In the genomic region with DNA sequence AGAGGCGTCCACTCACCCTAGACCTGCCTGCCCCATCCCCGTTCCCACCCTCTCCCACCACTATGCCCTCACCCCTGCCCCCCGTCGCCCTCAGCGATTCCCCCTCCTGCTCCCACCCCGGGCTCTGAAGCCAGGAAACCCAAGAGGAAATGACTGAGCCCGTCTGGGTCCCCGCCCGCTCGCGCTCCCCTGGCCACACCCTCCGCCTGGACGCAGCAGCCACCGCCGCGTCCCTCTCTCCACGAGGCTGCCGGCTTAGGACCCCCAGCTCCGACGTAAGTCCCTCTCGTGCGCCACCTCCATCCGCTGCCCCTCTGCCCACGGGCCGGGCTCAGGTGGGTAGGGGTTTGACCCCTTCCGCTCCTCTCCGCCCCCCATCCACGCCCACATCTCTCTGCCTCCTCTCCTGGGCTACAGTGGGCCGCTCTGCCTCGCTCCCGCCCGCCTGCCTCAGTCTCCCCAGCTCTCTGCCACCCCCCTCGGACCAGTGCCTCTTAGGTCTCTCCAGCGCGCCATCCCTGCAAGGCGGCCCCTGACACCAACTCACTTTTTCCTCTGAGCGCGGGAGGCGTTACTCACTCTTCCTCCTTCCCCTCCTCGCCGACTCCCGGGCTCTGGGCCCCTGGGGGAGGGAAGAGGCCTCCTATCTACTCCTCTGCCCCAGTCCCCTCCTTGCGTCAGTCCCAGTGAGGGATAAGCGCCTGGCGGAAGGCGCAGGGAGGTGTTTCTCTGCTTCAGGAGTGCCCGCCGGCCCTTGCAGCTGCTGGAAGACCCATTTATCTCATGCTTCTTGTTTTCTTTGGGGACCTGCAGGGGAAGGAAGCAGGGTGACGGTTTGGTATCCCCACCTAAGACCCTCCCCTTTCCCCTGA, we compare ENCODE assay signal across 8 cellular contexts. TPM values are rescaled to one million over a fixed set of nuclear protein-coding genes. Genes with fewer than 3 reads are reported as not detected.
A peak's percentile ranks its signal among the peaks of the same experiment; 100 is the strongest.
DNase-seq lines count a peak whose midpoint lies in the region; ATAC-seq and TF ChIP-seq lines count a peak whose summit lies in the region.

A gene with protein sequence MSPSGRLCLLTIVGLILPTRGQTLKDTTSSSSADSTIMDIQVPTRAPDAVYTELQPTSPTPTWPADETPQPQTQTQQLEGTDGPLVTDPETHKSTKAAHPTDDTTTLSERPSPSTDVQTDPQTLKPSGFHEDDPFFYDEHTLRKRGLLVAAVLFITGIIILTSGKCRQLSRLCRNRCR (plus strand): TSS at position 201 of the 872 bp plus-strand sequence. CDS start 816 bp downstream, outside the sequence.

- no peak within 1 kb of the TSS for H2BK15ac ChIP-seq in H9 (ENCODE audit: low read depth, low read length)

- H3K27ac Mint-ChIP-seq in H9 (peak within 1 kb of the TSS in 2 of 3 experiments; percentile 88 to 93; a peak in 4 of 7 replicates), osteocyte (ENCODE audit: unreplicated experiment) (peak within 1 kb of the TSS; percentile 89)
- peak within 1 kb of the TSS; percentile 99 for H3K27ac Mint-ChIP-seq in activated T-helper 17 cell treated with anti-CD3 and anti-CD28 coated beads, Interleukin-2, amount 50 U/mL, for 72 hours

- peak; percentile 35 for DNase-seq in Ammon's horn (ENCODE audit: low spot score)
- DNase-seq in H9, result peak; percentile 69
- no peak for DNase-seq in RWPE2 (ENCODE audit: low spot score)
- peak; percentile 82 for DNase-seq in fibroblast of villous mesenchyme (ENCODE audit: low read depth)
- DNase-seq in osteocyte (ENCODE audit: extremely low spot score, unreplicated experiment), result no peak
- no peak for DNase-seq in cerebellar cortex (ENCODE audit: low spot score)

- H3K23ac ChIP-seq in H9 (ENCODE audit: insufficient read length, low read depth, low read length), result no peak within 1 kb of the TSS

- H3K4me1 ChIP-seq in H9 (ENCODE audit: insufficient read depth, low read length), result peaks cover 10% of the 10 kb centered on the region; the same call in 1 of the 2 replicates
- no peaks in the 10 kb centered on the region for H3K4me1 ChIP-seq in RWPE2 (ENCODE audit: insufficient read depth, poor library complexity, severe bottlenecking)
- H3K4me1 ChIP-seq in thymus (ENCODE audit: control insufficient read depth, insufficient read depth, low read length), result peaks cover 18% of the 10 kb centered on the region

- H3K9me3 Mint-ChIP-seq in H9, result no peaks in the 10 kb centered on the region; a peak in 1 of 5 replicates
- no peaks in the 10 kb centered on the region for H3K9me3 Mint-ChIP-seq in activated T-helper 17 cell treated with anti-CD3 and anti-CD28 coated beads, Interleukin-2, amount 50 U/mL, for 72 hours
- no peaks in the 10 kb centered on the region for H3K9me3 Mint-ChIP-seq in osteocyte (ENCODE audit: unreplicated experiment)

- no peak within 1 kb of the TSS for H2AK5ac ChIP-seq in H9 (ENCODE audit: insufficient read length, low read length)

- H3K9me3 ChIP-seq in H9 (ENCODE audit: control insufficient read depth, low read depth, low read length) (no peaks in the 10 kb centered on the region), RWPE2 (ENCODE audit: severe bottlenecking) (no peaks in the 10 kb centered on the region), thymus (ENCODE audit: control insufficient read depth) (no peaks in the 10 kb centered on the region)

- no peak within 1 kb of the TSS for H2BK5ac ChIP-seq in H9 (ENCODE audit: insufficient read length, low read length)

- no peak within 1 kb of the TSS for H2AFZ ChIP-seq in H9 (ENCODE audit: low read length)

- H3K27me3 Mint-ChIP-seq in H9 (ENCODE audit: low read depth) (peaks cover 2% of the 10 kb centered on the region; the same call in 1 of the 2 replicates), osteocyte (ENCODE audit: unreplicated experiment) (no peaks in the 10 kb centered on the region)
- no peaks in the 10 kb centered on the region for H3K27me3 Mint-ChIP-seq in activated T-helper 17 cell treated with anti-CD3 and anti-CD28 coated beads, Interleukin-2, amount 50 U/mL, for 72 hours

- peaks cover 46 to 55% of the 10 kb centered on the region in 2 experiments for H3K4me1 Mint-ChIP-seq in H9
- H3K4me1 Mint-ChIP-seq in activated T-helper 17 cell treated with anti-CD3 and anti-CD28 coated beads, Interleukin-2, amount 50 U/mL, for 72 hours, result peaks cover 33% of the 10 kb centered on the region
- H3K4me1 Mint-ChIP-seq in osteocyte (ENCODE audit: unreplicated experiment), result peaks cover 43% of the 10 kb centered on the region

- H2BK20ac ChIP-seq in H9 (ENCODE audit: low read depth, low read length, poor library complexity, severe bottlenecking), result no peak within 1 kb of the TSS

- H3K4me3 ChIP-seq in RWPE2 (ENCODE audit: severe bottlenecking) (peak within 1 kb of the TSS; percentile 80), fibroblast of villous mesenchyme (ENCODE audit: low read depth, low read length) (peak within 1 kb of the TSS; percentile 94), thymus (ENCODE audit: low read length) (peak within 1 kb of the TSS; percentile 83)

- peaks cover 19% of the 10 kb centered on the region for H3K23me2 ChIP-seq in H9 (ENCODE audit: insufficient read length, low read depth, low read length, poor library complexity, severe bottlenecking)

- H4K5ac ChIP-seq in H9 (ENCODE audit: insufficient read length, low read depth, low read length), result no peak within 1 kb of the TSS

- H3K36me3 Mint-ChIP-seq in H9 (ENCODE audit: insufficient read depth in 1 of 3, low read depth in 3 of 3), result peaks cover 20 to 28% (median 27%) of the 10 kb centered on the region in 3 experiments; a peak in 6 of 7 replicates
- H3K36me3 Mint-ChIP-seq in activated T-helper 17 cell treated with anti-CD3 and anti-CD28 coated beads, Interleukin-2, amount 50 U/mL, for 72 hours (ENCODE audit: low read depth), result peaks cover 53% of the 10 kb centered on the region
- H3K36me3 Mint-ChIP-seq in osteocyte (ENCODE audit: unreplicated experiment), result peaks cover 6% of the 10 kb centered on the region

- peak within 1 kb of the TSS; percentile 4 for H3K14ac ChIP-seq in H9 (ENCODE audit: insufficient read depth, low read length)

- H3K27me3 ChIP-seq in H9 (ENCODE audit: insufficient read depth, low read length), result no peaks in the 10 kb centered on the region
- H3K27me3 ChIP-seq in RWPE2 (ENCODE audit: insufficient read depth, poor library complexity, severe bottlenecking), result no peaks in the 10 kb centered on the region
- peaks cover 6% of the 10 kb centered on the region for H3K27me3 ChIP-seq in thymus (ENCODE audit: control insufficient read depth, insufficient read depth)

- no peaks in the 10 kb centered on the region for H4K20me1 ChIP-seq in H9 (ENCODE audit: control insufficient read depth, insufficient read depth, insufficient read length)

- H3T11ph ChIP-seq in H9 (ENCODE audit: low read length), result no peak within 1 kb of the TSS

- H3K27ac ChIP-seq in H9 (ENCODE audit: insufficient read length, low read depth, low read length), result no peak within 1 kb of the TSS
- H3K27ac ChIP-seq in RWPE2 (ENCODE audit: poor library complexity, severe bottlenecking), result peak within 1 kb of the TSS; percentile 44
- H3K27ac ChIP-seq in thymus (ENCODE audit: low read depth), result peak within 1 kb of the TSS; percentile 74

- H3K4me3 Mint-ChIP-seq in H9, result peak within 1 kb of the TSS; percentile 93 to 97
- peak within 1 kb of the TSS; percentile 97 for H3K4me3 Mint-ChIP-seq in activated T-helper 17 cell treated with anti-CD3 and anti-CD28 coated beads, Interleukin-2, amount 50 U/mL, for 72 hours
- peak within 1 kb of the TSS; percentile 96 for H3K4me3 Mint-ChIP-seq in osteocyte (ENCODE audit: unreplicated experiment)

- 0 out of 3 replicates have a peak, but pooled peaks have one; percentile 25 for TF ChIP-seq CTCF in H9 (conservative IDR thresholded peaks at IDR 0.05)
- TF ChIP-seq CTCF in RWPE2 (IDR thresholded peaks at IDR 0.05; ENCODE audit: poor library complexity, severe bottlenecking), result no peak
- peak; percentile 18 for TF ChIP-seq CTCF in fibroblast of villous mesenchyme (IDR thresholded peaks at IDR 0.05; ENCODE audit: insufficient read depth, low read depth, low read length)
- TF ChIP-seq CTCF in osteocyte (IDR thresholded peaks at IDR 0.05), result peak; percentile 16

- H3K56ac ChIP-seq in H9 (ENCODE audit: insufficient read length, low read depth, low read length), result no peak within 1 kb of the TSS

- ATAC-seq in RWPE2 (ENCODE audit: low read depth), result peak; percentile 80
- ATAC-seq in activated T-helper 17 cell treated with anti-CD3 and anti-CD28 coated beads, Interleukin-2, amount 50 U/mL, for 72 hours (replicated peaks), result peak; percentile 88

- H2BK12ac ChIP-seq in H9 (ENCODE audit: insufficient read length, low read depth, low read length), result no peak within 1 kb of the TSS

- H3K4me2 ChIP-seq in H9 (ENCODE audit: insufficient read depth, insufficient read length, low read length), result peak within 1 kb of the TSS; percentile 68

- peak within 1 kb of the TSS; percentile 3 for H3K18ac ChIP-seq in H9 (ENCODE audit: insufficient read length, low read depth, low read length)

- no peak within 1 kb of the TSS for H2BK120ac ChIP-seq in H9 (ENCODE audit: low read depth, low read length, poor library complexity, severe bottlenecking)

- H4K8ac ChIP-seq in H9 (replicated peaks; ENCODE audit: insufficient read length, low read depth, low read length), result no peak within 1 kb of the TSS

- peak within 1 kb of the TSS; percentile 46 for H3K9ac ChIP-seq in H9 (ENCODE audit: extremely low read depth, insufficient read length, low read length)

- no CpG with 5 or more reads among the region's 49 CpGs for WGBS in H9 (ENCODE audit: extremely low coverage, insufficient read length, low lambda C conversion rate)
- under 1% methylated on average over 49 of the region's 49 CpGs for WGBS in thymus

- H3K4ac ChIP-seq in H9 (ENCODE audit: low read depth, low read length), result no peak within 1 kb of the TSS

- H3K79me2 ChIP-seq in H9 (ENCODE audit: insufficient read depth, low read length), result no peaks in the 10 kb centered on the region; the same call in 1 of the 2 replicates

- peaks cover 35% of the 10 kb centered on the region for H3K36me3 ChIP-seq in RWPE2 (ENCODE audit: low read depth)
- peaks cover 13% of the 10 kb centered on the region for H3K36me3 ChIP-seq in thymus (ENCODE audit: control insufficient read depth, insufficient read depth)

- H4K91ac ChIP-seq in H9 (ENCODE audit: insufficient read length, low read depth, low read length), result no peak within 1 kb of the TSS

- no peaks in the 10 kb centered on the region for H3K79me1 ChIP-seq in H9 (ENCODE audit: insufficient read depth, low read depth, low read length, poor library complexity, severe bottlenecking)

RNA-seq across cellular contexts. Expression of the gene that starts here (rescaled TPM):
- total RNA-seq in H9 (2021) (83.7 and 100 TPM in 2 replicates), fibroblast of villous mesenchyme (20.3 and 24.5 TPM in 2 replicates), osteocyte (81.0 and 86.6 TPM in 2 replicates)
- total RNA-seq in activated T-helper 17 cell treated with anti-CD3 and anti-CD28 coated beads, Interleukin-2, amount 50 U/mL, for 72 hours, result 100 to 1,000 TPM; 214 to 257 TPM
- polyA plus RNA-seq in thymus, result 136 TPM

Comparison
In these comparisons a context has a peak if more than half of its experiments do, and no peak if none do; other contexts are left out.
1. DNase-seq: peak in Ammon's horn (single experiment), H9 (single experiment) and fibroblast of villous mesenchyme (single experiment); none in RWPE2 (single experiment), osteocyte (single experiment) and cerebellar cortex (single experiment).
2. Peak in every context shown above with its lines, with median percentiles within 50 percentile points of each other: H3K27ac Mint-ChIP-seq, H3K4me3 Mint-ChIP-seq and H3K4me3 ChIP-seq.